ENCODE assay signal across 11 cellular contexts in genomic region chr17:42227849-42228696, GRCh38. TPM values are rescaled to one million over a fixed set of nuclear protein-coding genes. Genes with fewer than 3 reads are reported as not detected.
DNase-seq lines count a peak whose midpoint lies in the region; ATAC-seq and TF ChIP-seq lines count a peak whose summit lies in the region.
"Had no signal": no experiment of that assay in that cellular context is flagged by ENCODE, and none has a peak within 500 bp of the region (broad histone marks: within the 10 kb centered on the region; RNA-seq: fewer than 3 reads in every experiment).

No MANE protein-coding gene starts in this region.

- no peak overlapping the region for H3K4me3 ChIP-seq in gastroesophageal sphincter

- no peak for ATAC-seq in gastroesophageal sphincter
- ATAC-seq in sciatic nerve: peak; percentile 39
- ATAC-seq in GM19395 (IDR thresholded peaks at IDR 0.05; ENCODE audit: unreplicated experiment): no peak

- no peaks in the 10 kb centered on the region for H3K27me3 ChIP-seq in gastroesophageal sphincter

- no peak for TF ChIP-seq EP300 in gastroesophageal sphincter (IDR thresholded peaks at IDR 0.05)

- peaks cover 13% of the 10 kb centered on the region for H3K4me1 Mint-ChIP-seq in activated T-helper 1 cell treated with anti-CD3 and anti-CD28 coated beads, Interleukin-12 subunit alpha, Interleukin-12 subunit beta, Interleukin-2, Interleukin-4 antibody, amounts not matched to agents 30 ng/mL and 10 ng/mL and 1 ng/mL, durations not matched to agents 14 hours and 24 hours and 36 hours (ENCODE audit: low read depth)
- H3K4me1 Mint-ChIP-seq: mesothelial cell of epicardium had no signal

- WGBS in gastroesophageal sphincter (ENCODE audit: low coverage in 1 of 2), 2 donors: 42 to 46% methylated on average over 4 to 6 of the region's 10 CpGs

- H3K27me3 Mint-ChIP-seq in activated T-helper 1 cell treated with anti-CD3 and anti-CD28 coated beads, Interleukin-12 subunit alpha, Interleukin-12 subunit beta, Interleukin-2, Interleukin-4 antibody, amounts not matched to agents 30 ng/mL and 10 ng/mL and 1 ng/mL, durations not matched to agents 14 hours and 24 hours and 36 hours (ENCODE audit: insufficient read depth): no peaks in the 10 kb centered on the region

- H3K36me3 ChIP-seq in gastroesophageal sphincter: peaks cover 0 to 63% of the 10 kb centered on the region in 2 donors

- DNase-seq in EL (peak; percentile 16), sciatic nerve (ENCODE audit: low spot score) (no peak), CD1c-positive myeloid dendritic cell (ENCODE audit: extremely low spot score) (no peak), germinal center (ENCODE audit: low spot score) (no peak)
- no peak for DNase-seq in activated T-helper 1 cell treated with anti-CD3 and anti-CD28 coated beads, Interleukin-12 subunit alpha, Interleukin-12 subunit beta, Interleukin-2, Interleukin-4 antibody, amounts not matched to agents 30 ng/mL and 10 ng/mL and 1 ng/mL, durations not matched to agents 14 hours and 24 hours and 36 hours (ENCODE audit: low spot score)
- DNase-seq: cortex of kidney, hippocampal formation, Kasumi-1 had no signal

- no peaks in the 10 kb centered on the region for H3K9me3 ChIP-seq in gastroesophageal sphincter

- TF ChIP-seq POLR2A in gastroesophageal sphincter (IDR thresholded peaks at IDR 0.05): no peak

- H3K4me3 Mint-ChIP-seq in activated T-helper 1 cell treated with anti-CD3 and anti-CD28 coated beads, Interleukin-12 subunit alpha, Interleukin-12 subunit beta, Interleukin-2, Interleukin-4 antibody, amounts not matched to agents 30 ng/mL and 10 ng/mL and 1 ng/mL, durations not matched to agents 14 hours and 24 hours and 36 hours: no peak overlapping the region
- H3K4me3 Mint-ChIP-seq: mesothelial cell of epicardium had no signal

- no peaks in the 10 kb centered on the region for H3K9me3 Mint-ChIP-seq in activated T-helper 1 cell treated with anti-CD3 and anti-CD28 coated beads, Interleukin-12 subunit alpha, Interleukin-12 subunit beta, Interleukin-2, Interleukin-4 antibody, amounts not matched to agents 30 ng/mL and 10 ng/mL and 1 ng/mL, durations not matched to agents 14 hours and 24 hours and 36 hours
- H3K9me3 Mint-ChIP-seq: mesothelial cell of epicardium had no signal

- H3K27ac ChIP-seq in gastroesophageal sphincter: peak overlapping the region in 3 of 4 donors; percentile 34 to 40 (median 37)

- H3K4me1 ChIP-seq in gastroesophageal sphincter: peaks cover 0 to 21% (median 0%) of the 10 kb centered on the region in 3 donors

- H3K27ac Mint-ChIP-seq in activated T-helper 1 cell treated with anti-CD3 and anti-CD28 coated beads, Interleukin-12 subunit alpha, Interleukin-12 subunit beta, Interleukin-2, Interleukin-4 antibody, amounts not matched to agents 30 ng/mL and 10 ng/mL and 1 ng/mL, durations not matched to agents 14 hours and 24 hours and 36 hours: peak overlapping the region; percentile 71
- H3K27ac Mint-ChIP-seq: mesothelial cell of epicardium had no signal

- TF ChIP-seq CTCF in gastroesophageal sphincter (IDR thresholded peaks at IDR 0.05): no peak

- intact Hi-C loops in activated T-helper 1 cell treated with anti-CD3 and anti-CD28 coated beads, Interleukin-12 subunit alpha, Interleukin-12 subunit beta, Interleukin-2, Interleukin-4 antibody, amounts not matched to agents 30 ng/mL and 10 ng/mL and 1 ng/mL, durations not matched to agents 14 hours and 24 hours and 36 hours (cut with micrococcal nuclease): no loop called here
- intact Hi-C loops in sciatic nerve (cut with DNase I): no loop called here

- H3K36me3 Mint-ChIP-seq in activated T-helper 1 cell treated with anti-CD3 and anti-CD28 coated beads, Interleukin-12 subunit alpha, Interleukin-12 subunit beta, Interleukin-2, Interleukin-4 antibody, amounts not matched to agents 30 ng/mL and 10 ng/mL and 1 ng/mL, durations not matched to agents 14 hours and 24 hours and 36 hours (ENCODE audit: low read depth): peaks cover 36% of the 10 kb centered on the region

RNA-seq across cellular contexts. Expression of gene GHDC, which starts 33.8 kb away (rescaled TPM):
- total RNA-seq in activated T-helper 1 cell treated with anti-CD3 and anti-CD28 coated beads, Interleukin-12 subunit alpha, Interleukin-12 subunit beta, Interleukin-2, Interleukin-4 antibody, amounts not matched to agents 30 ng/mL and 10 ng/mL and 1 ng/mL, durations not matched to agents 14 hours and 24 hours and 36 hours: 15.2 and 15.5 TPM in 2 replicates
- total RNA-seq in gastroesophageal sphincter (10 to 100 TPM; 18.8 to 30.8 (median 21.8) TPM), sciatic nerve (22.7 TPM)

RNA-seq across cellular contexts. Expression of gene HCRT, which starts 42.8 kb away (rescaled TPM):
- total RNA-seq in activated T-helper 1 cell treated with anti-CD3 and anti-CD28 coated beads, Interleukin-12 subunit alpha, Interleukin-12 subunit beta, Interleukin-2, Interleukin-4 antibody, amounts not matched to agents 30 ng/mL and 10 ng/mL and 1 ng/mL, durations not matched to agents 14 hours and 24 hours and 36 hours: not detected in 2 replicates
- total RNA-seq in gastroesophageal sphincter: not detected
- not detected for total RNA-seq in sciatic nerve
- total RNA-seq: mesothelial cell of epicardium had no signal

RNA-seq across cellular contexts. Expression of gene KCNH4, which starts 47.1 kb away (rescaled TPM):
- total RNA-seq in activated T-helper 1 cell treated with anti-CD3 and anti-CD28 coated beads, Interleukin-12 subunit alpha, Interleukin-12 subunit beta, Interleukin-2, Interleukin-4 antibody, amounts not matched to agents 30 ng/mL and 10 ng/mL and 1 ng/mL, durations not matched to agents 14 hours and 24 hours and 36 hours: 1.7 and 1.9 TPM in 2 replicates
- total RNA-seq in gastroesophageal sphincter: under 1 TPM in 3 of 4 donors, not detected in 1; 0.16 to 0.27 (median 0.17) TPM
- 0.36 TPM for total RNA-seq in sciatic nerve

RNA-seq across cellular contexts. Expression of gene STAT5B, which starts 48.1 kb away (rescaled TPM):
- total RNA-seq in activated T-helper 1 cell treated with anti-CD3 and anti-CD28 coated beads, Interleukin-12 subunit alpha, Interleukin-12 subunit beta, Interleukin-2, Interleukin-4 antibody, amounts not matched to agents 30 ng/mL and 10 ng/mL and 1 ng/mL, durations not matched to agents 14 hours and 24 hours and 36 hours: 191 and 199 TPM in 2 replicates
- 10 to 100 TPM; 73.3 to 98.3 (median 95.6) TPM for total RNA-seq in gastroesophageal sphincter
- total RNA-seq in sciatic nerve: 90.8 TPM
